28 cellular contexts compared by ENCODE assay signal in the genomic region with DNA sequence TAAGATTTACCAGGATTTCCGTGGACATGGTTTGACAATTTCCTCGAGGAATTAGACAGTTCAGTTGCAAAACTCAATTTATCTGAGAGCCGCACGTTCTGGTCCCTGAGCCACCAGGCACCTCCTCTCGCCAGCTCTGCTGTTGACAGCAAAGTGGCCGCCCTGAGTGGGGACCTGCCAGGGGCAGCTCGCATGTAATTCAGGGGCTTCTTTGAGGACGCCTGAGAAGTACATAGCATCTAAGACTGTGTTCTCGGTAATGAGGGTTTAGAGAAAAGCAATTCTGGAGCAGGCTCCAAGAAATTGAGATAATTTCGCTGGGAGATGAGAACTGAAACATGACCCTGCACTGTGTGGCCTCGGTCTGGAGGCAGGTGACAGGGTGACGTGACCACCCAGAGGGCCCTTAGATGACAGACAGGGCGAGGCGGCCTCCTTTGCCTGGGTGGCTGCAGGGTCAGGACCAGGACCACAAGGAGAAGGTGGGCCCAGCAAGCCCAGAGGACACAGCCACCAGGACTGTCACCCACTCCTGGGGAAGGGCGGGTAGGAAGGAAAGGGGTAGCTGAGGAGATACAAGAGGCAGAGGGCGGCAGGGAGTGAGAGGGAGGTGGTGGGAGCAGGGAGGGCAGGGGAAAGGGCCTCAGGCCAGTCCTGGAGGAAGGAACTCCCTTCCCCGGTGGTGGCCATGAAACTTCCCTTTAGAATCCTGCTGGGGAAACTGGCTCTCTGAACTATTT. TPM values are rescaled to one million over a fixed set of nuclear protein-coding genes. Genes with fewer than 3 reads are reported as not detected.
DNase-seq lines count a peak whose midpoint lies in the region; ATAC-seq and TF ChIP-seq lines count a peak whose summit lies in the region.
"Had no signal": no experiment of that assay in that cellular context is flagged by ENCODE, and none has a peak within 500 bp of the region (broad histone marks: within the 10 kb centered on the region; RNA-seq: fewer than 3 reads in every experiment).

No MANE protein-coding gene starts in this region.

- H3K27ac Mint-ChIP-seq in T-helper 17 cell (peak overlapping the region; percentile 37), MCF 10A (ENCODE audit: low read depth, unreplicated experiment) (no peak overlapping the region)
- H3K27ac Mint-ChIP-seq: activated CD8-positive, alpha-beta memory T cell treated with anti-CD3 and anti-CD28 coated beads, Interleukin-2, amount 10 ng/mL, durations not matched to agents 7 days and 5 days; activated naive CD8-positive, alpha-beta T cell treated with anti-CD3 and anti-CD28 coated beads for 36 hours; CD8-positive, alpha-beta T cell; dendritic cell treated with granulocyte-macrophage colony-stimulating factor and Interleukin-4, amounts not matched to agents 40 ng/mL and 50 ng/mL, for 4 days; naive B cell had no signal

- peak; percentile 21 for DNase-seq in activated CD4-positive, CD25-positive, alpha-beta regulatory T cell treated with anti-CD3 and anti-CD28 coated beads, Interleukin-2, amount 50 U/mL, for 72 hours
- DNase-seq in T-helper 17 cell (no peak), right lobe of liver (peak in 1 of 3 donors; percentile 36), spleen (peak; percentile 71), NCI-H526 treated with DMSO at 0.1 percent for 48 hours (lab: John Stamatoyannopoulos, UW) (no peak), MCF 10A (ENCODE audit: unreplicated experiment) (no peak)
- DNase-seq: activated CD4-positive, alpha-beta T cell treated with anti-CD3 and anti-CD28 coated beads for 48 hours; activated CD8-positive, alpha-beta memory T cell treated with anti-CD3 and anti-CD28 coated beads, Interleukin-2, amount 10 ng/mL, durations not matched to agents 7 days and 5 days; activated naive CD8-positive, alpha-beta T cell treated with anti-CD3 and anti-CD28 coated beads for 36 hours; caudate nucleus; CD8-positive, alpha-beta T cell; glutamatergic neuron; KG1; MV-4-11; naive B cell; NCI-H1694; NCI-H510A treated with DMSO at 0.1 percent for 48 hours; NK-92 treated with Interleukin-12 subunit alpha and Interleukin-12 subunit beta, amount 100 ng/mL, for 24 hours; right cardiac atrium; SJCRH30; stimulated activated naive CD8-positive, alpha-beta T cell treated with anti-CD3 and anti-CD28 coated beads, Interleukin-15, amount 100 ng/mL, for 72 hours had no signal

- CTCF ChIA-PET in MCF 10A (lab: Yijun Ruan, JAX) = no interaction called here

- H3K36me3 Mint-ChIP-seq in T-helper 17 cell (ENCODE audit: low read depth) = no peaks in the 10 kb centered on the region
- no peaks in the 10 kb centered on the region for H3K36me3 Mint-ChIP-seq in MCF 10A (ENCODE audit: insufficient read depth, unreplicated experiment)
- H3K36me3 Mint-ChIP-seq: activated naive CD8-positive, alpha-beta T cell treated with anti-CD3 and anti-CD28 coated beads for 36 hours; CD8-positive, alpha-beta T cell; naive B cell had no signal

- BruUV-seq in MCF 10A (replicated peaks; lab: Mats Ljungman, UMichigan) = no TSS peak

- intact Hi-C loops in right lobe of liver (cut with DNase I) = no loop called here
- intact Hi-C loops in spleen (cut with DNase I; ENCODE audit: low total_unique reads) = no loop called here
- intact Hi-C loops in MCF 10A (cut with micrococcal nuclease) = no loop called here

- H3K4me3 ChIP-seq in right lobe of liver (no peak overlapping the region), spleen (no peak overlapping the region)
- H3K4me3 ChIP-seq: ascending aorta, SJCRH30, tibial nerve had no signal

- ATAC-seq in activated CD4-positive, CD25-positive, alpha-beta regulatory T cell treated with anti-CD3 and anti-CD28 coated beads, Interleukin-2, amount 50 U/mL, for 24 hours = no peak
- no peak for ATAC-seq in T-helper 17 cell
- ATAC-seq in right lobe of liver = peak; percentile 45 to 54 (median 48)
- ATAC-seq in GM19324 (IDR thresholded peaks at IDR 0.05; ENCODE audit: low FRiP score, unreplicated experiment) = no peak
- ATAC-seq: activated CD8-positive, alpha-beta memory T cell treated with anti-CD3 and anti-CD28 coated beads, Interleukin-2, amount 10 ng/mL, durations not matched to agents 7 days and 5 days; CD8-positive, alpha-beta T cell; Panc1; stimulated activated naive CD8-positive, alpha-beta T cell treated with anti-CD3 and anti-CD28 coated beads, Interleukin-15, amount 100 ng/mL, for 72 hours had no signal

- H3K27ac ChIP-seq in right lobe of liver (no peak overlapping the region), spleen (peak overlapping the region in 4 of 8 donors; percentile 16 to 64 (median 42))
- H3K27ac ChIP-seq: 22Rv1, ascending aorta, SJCRH30, tibial nerve had no signal

- TF ChIP-seq CTCF in right lobe of liver (IDR thresholded peaks at IDR 0.05) (no peak), spleen (IDR thresholded peaks at IDR 0.05 in 8 of 11, conservative IDR thresholded peaks at IDR 0.05 in 3 of 11) (no peak), MCF 10A (IDR thresholded peaks at IDR 0.05; ENCODE audit: unreplicated experiment) (no peak)

- H3K36me3 ChIP-seq in right lobe of liver (no peaks in the 10 kb centered on the region), spleen (no peaks in the 10 kb centered on the region)
- H3K36me3 ChIP-seq: ascending aorta, SJCRH30, tibial nerve had no signal

- WGBS in right lobe of liver (ENCODE audit: insufficient coverage, low coverage, low lambda C conversion rate, missing lambda C conversion rate) = 46% methylated on average over 12 of the region's 17 CpGs
- 57 to 68% (median 60%) methylated on average over 14 to 17 of the region's 17 CpGs for WGBS in spleen, 5 donors

- H3K27me3 ChIP-seq in right lobe of liver (no peaks in the 10 kb centered on the region), spleen (replicated peaks in 1 of 7) (no peaks in the 10 kb centered on the region)
- H3K27me3 ChIP-seq: ascending aorta, tibial nerve had no signal

- peaks cover 7% of the 10 kb centered on the region for H3K9me3 Mint-ChIP-seq in MCF 10A (ENCODE audit: unreplicated experiment)

- H3K4me1 Mint-ChIP-seq in T-helper 17 cell = no peaks in the 10 kb centered on the region
- peaks cover under 1% of the 10 kb centered on the region for H3K4me1 Mint-ChIP-seq in MCF 10A (ENCODE audit: insufficient read depth, unreplicated experiment)
- H3K4me1 Mint-ChIP-seq: activated CD8-positive, alpha-beta memory T cell treated with anti-CD3 and anti-CD28 coated beads, Interleukin-2, amount 10 ng/mL, durations not matched to agents 7 days and 5 days; activated naive CD8-positive, alpha-beta T cell treated with anti-CD3 and anti-CD28 coated beads for 36 hours; naive B cell; stimulated activated naive CD8-positive, alpha-beta T cell treated with anti-CD3 and anti-CD28 coated beads, Interleukin-15, amount 100 ng/mL, for 72 hours had no signal

- H3K9me3 ChIP-seq in T-helper 17 cell (ENCODE audit: control insufficient read depth, low read length, poor library complexity, severe bottlenecking) (no peaks in the 10 kb centered on the region), right lobe of liver (no peaks in the 10 kb centered on the region), spleen (peaks cover 0 to 17% (median 13%) of the 10 kb centered on the region in 8 donors)
- H3K9me3 ChIP-seq: ascending aorta, SJCRH30 had no signal

- no peaks in the 10 kb centered on the region for H3K4me1 ChIP-seq in right lobe of liver
- peaks cover 6 to 27% (median 14%) of the 10 kb centered on the region in 6 donors for H3K4me1 ChIP-seq in spleen
- H3K4me1 ChIP-seq: ascending aorta, SJCRH30 had no signal

- no peak for TF ChIP-seq POLR2A in right lobe of liver (IDR thresholded peaks at IDR 0.05)
- no peak for TF ChIP-seq POLR2A in spleen (IDR thresholded peaks at IDR 0.05)

- POLR2A ChIA-PET in MCF 10A (lab: Yijun Ruan, JAX) = interaction anchor here (0.6 kb wide), 1 partner anchor 12 kb away, joined by 3 read pairs; no protein-coding TSS in a partner anchor

- no peak overlapping the region for H3K4me3 Mint-ChIP-seq in T-helper 17 cell
- no peak overlapping the region for H3K4me3 Mint-ChIP-seq in MCF 10A (ENCODE audit: unreplicated experiment)
- H3K4me3 Mint-ChIP-seq: activated CD8-positive, alpha-beta memory T cell treated with anti-CD3 and anti-CD28 coated beads, Interleukin-2, amount 10 ng/mL, durations not matched to agents 7 days and 5 days; activated naive CD8-positive, alpha-beta T cell treated with anti-CD3 and anti-CD28 coated beads for 36 hours; CD8-positive, alpha-beta T cell; dendritic cell treated with granulocyte-macrophage colony-stimulating factor and Interleukin-4, amounts not matched to agents 40 ng/mL and 50 ng/mL, for 4 days; naive B cell; stimulated activated naive CD8-positive, alpha-beta T cell treated with anti-CD3 and anti-CD28 coated beads, Interleukin-15, amount 100 ng/mL, for 72 hours had no signal

- H3K27me3 Mint-ChIP-seq in T-helper 17 cell (peaks cover 6% of the 10 kb centered on the region), MCF 10A (ENCODE audit: insufficient read depth, unreplicated experiment) (no peaks in the 10 kb centered on the region)
- H3K27me3 Mint-ChIP-seq: activated CD8-positive, alpha-beta memory T cell treated with anti-CD3 and anti-CD28 coated beads, Interleukin-2, amount 10 ng/mL, durations not matched to agents 7 days and 5 days; activated naive CD8-positive, alpha-beta T cell treated with anti-CD3 and anti-CD28 coated beads for 36 hours; dendritic cell treated with granulocyte-macrophage colony-stimulating factor and Interleukin-4, amounts not matched to agents 40 ng/mL and 50 ng/mL, for 4 days; stimulated activated naive CD8-positive, alpha-beta T cell treated with anti-CD3 and anti-CD28 coated beads, Interleukin-15, amount 100 ng/mL, for 72 hours had no signal

RNA-seq across cellular contexts. Expression of a gene that starts 55.0 kb away (rescaled TPM):
- total RNA-seq in T-helper 17 cell = 10 to 100 TPM; 11.0 to 13.3 TPM
- total RNA-seq in right lobe of liver = 1 to 10 TPM; 3.2 to 4.8 (median 4.2) TPM
- 10 to 100 TPM; 12.9 to 20.5 (median 15.7) TPM for total RNA-seq in spleen
- 1 to 10 TPM; 1.9 to 5.8 (median 2.4) TPM for polyA plus RNA-seq in spleen
- 18.8 and 25.0 TPM in 2 replicates for total RNA-seq in MCF 10A (2022)

Comparison
In these comparisons a context has a peak if more than half of its experiments do, and no peak if none do; other contexts are left out.
1. DNase-seq: peak in activated CD4-positive, CD25-positive, alpha-beta regulatory T cell treated with anti-CD3 and anti-CD28 coated beads, Interleukin-2, amount 50 U/mL, for 72 hours (single experiment) and spleen (single experiment); none in T-helper 17 cell (0 of 3), NCI-H526 treated with DMSO at 0.1 percent for 48 hours (single experiment) and MCF 10A (single experiment).
2. ATAC-seq: peak in right lobe of liver (4 of 4); none in activated CD4-positive, CD25-positive, alpha-beta regulatory T cell treated with anti-CD3 and anti-CD28 coated beads, Interleukin-2, amount 50 U/mL, for 24 hours (0 of 2), T-helper 17 cell (single experiment) and GM19324 (single experiment).